Comparison of ENCODE assay signal across 8 cellular contexts in genomic region chr10:127977368-127978009, GRCh38.
DNase-seq lines count a peak whose midpoint lies in the region; ATAC-seq, FAIRE-seq and TF ChIP-seq lines count a peak whose summit lies in the region.

No MANE protein-coding gene starts in this region.

- intact Hi-C loops in ascending aorta (cut with DNase I), result loop anchor here (1.0 to 5.0 kb wide), 4 partner anchors 15 to 70 kb away; partner anchors contain the start of gene PTPRE

- no peak overlapping the region for H3K4me3 Mint-ChIP-seq in naive thymus-derived CD8-positive, alpha-beta T cell

- peaks cover 2 to 38% (median 18%) of the 10 kb centered on the region in 5 donors for H3K27me3 Mint-ChIP-seq in naive thymus-derived CD8-positive, alpha-beta T cell

- peaks cover 0 to 9% (median 2%) of the 10 kb centered on the region in 3 donors for H3K36me3 Mint-ChIP-seq in naive thymus-derived CD8-positive, alpha-beta T cell

- H3K4me3 ChIP-seq in ascending aorta (peak overlapping the region; percentile 41 to 53), skeletal muscle tissue (ENCODE audit: low read length in 3 of 3) (peak overlapping the region in 2 of 3 donors; percentile 17 to 64)

- H3K4me1 Mint-ChIP-seq in naive thymus-derived CD8-positive, alpha-beta T cell, result peaks cover 0 to 18% (median 1%) of the 10 kb centered on the region in 4 donors

- H3K27me3 ChIP-seq in ascending aorta, result no peaks in the 10 kb centered on the region
- H3K27me3 ChIP-seq in skeletal muscle tissue (ENCODE audit: control insufficient read depth in 3 of 3, insufficient read depth in 3 of 3, low read length in 3 of 3), result peaks cover 0 to 4% (median 0%) of the 10 kb centered on the region in 3 donors

- no peaks in the 10 kb centered on the region for H3K9me3 ChIP-seq in ascending aorta
- H3K9me3 ChIP-seq in skeletal muscle tissue (ENCODE audit: control insufficient read depth in 3 of 3, low read length in 3 of 3), result peaks cover 0 to 3% (median 3%) of the 10 kb centered on the region in 3 donors

- no peak for TF ChIP-seq POLR2A in GM12891 (IDR thresholded peaks at IDR 0.05; ENCODE audit: low read depth, low read length)

- no peak for ATAC-seq in naive thymus-derived CD8-positive, alpha-beta T cell
- ATAC-seq in HG03280 (IDR thresholded peaks at IDR 0.05; ENCODE audit: unreplicated experiment), result no peak

- FAIRE-seq in GM12891 (lab: Jason Lieb, UNC), result no peak

- H3K27ac ChIP-seq in ascending aorta, result peak overlapping the region; percentile 74 to 75
- H3K27ac ChIP-seq in skeletal muscle tissue (ENCODE audit: low read depth, low read length), result peak overlapping the region; percentile 77

- H3K27ac Mint-ChIP-seq in naive thymus-derived CD8-positive, alpha-beta T cell, result no peak overlapping the region

- DNase-seq in HT1080 (ENCODE audit: low read depth) (peak; percentile 93), ascending aorta (ENCODE audit: low spot score in 2 of 2) (peak; percentile 54 to 91), inferior parietal cortex (ENCODE audit: extremely low spot score) (peak; percentile 53), GM12891 (ENCODE audit: insufficient read length, low spot score) (no peak)
- DNase-seq in naive thymus-derived CD8-positive, alpha-beta T cell, result no peak
- no peak for DNase-seq in stimulated activated CD4-positive, alpha-beta T cell treated with anti-CD3 and anti-CD28 coated beads, Interleukin-4, amount 100 ng/mL, for 1 hour

- peak overlapping the region; percentile 5 to 38 (median 28) for H3K9ac ChIP-seq in skeletal muscle tissue (ENCODE audit: low read depth in 1 of 3, low read length in 3 of 3)

- peaks cover 7 to 17% of the 10 kb centered on the region in 2 donors for H3K4me1 ChIP-seq in ascending aorta
- peaks cover 14 to 25% (median 22%) of the 10 kb centered on the region in 3 donors for H3K4me1 ChIP-seq in skeletal muscle tissue (ENCODE audit: control insufficient read depth in 3 of 3, insufficient read depth in 3 of 3, low read length in 3 of 3)

- no peaks in the 10 kb centered on the region for H3K36me3 ChIP-seq in ascending aorta
- no peaks in the 10 kb centered on the region for H3K36me3 ChIP-seq in skeletal muscle tissue (ENCODE audit: control insufficient read depth in 3 of 3, insufficient read depth in 3 of 3, low read length in 3 of 3)

- H3K9me3 Mint-ChIP-seq in naive thymus-derived CD8-positive, alpha-beta T cell, result peaks cover 0 to 24% (median 7%) of the 10 kb centered on the region in 9 donors

- TF ChIP-seq CTCF in ascending aorta (IDR thresholded peaks at IDR 0.05), result no peak

- POLR2A ChIA-PET in naive thymus-derived CD8-positive, alpha-beta T cell (lab: Charles Lee), result no interaction called here

TF ChIP-seq in GM12891, 5 proteins besides CTCF, POLR2A, EP300 and RAD21:
- no peak for TF ChIP-seq POU2F2 (IDR thresholded peaks at IDR 0.05; ENCODE audit: low read depth, low read length)
- no peak for TF ChIP-seq POLR2AphosphoS5 (IDR thresholded peaks at IDR 0.05; ENCODE audit: low read depth, low read length)
- no peak for TF ChIP-seq SPI1 (IDR thresholded peaks at IDR 0.05; ENCODE audit: low read depth, low read length)
- no peak for TF ChIP-seq TAF1 (IDR thresholded peaks at IDR 0.05; ENCODE audit: low read depth, low read length)
- no peak for TF ChIP-seq PAX5 (IDR thresholded peaks at IDR 0.05; ENCODE audit: insufficient read depth, low read length, severe bottlenecking)

Comparison
In these comparisons a context has a peak if more than half of its experiments do, and no peak if none do; other contexts are left out.
1. DNase-seq: peak in HT1080 (single experiment), ascending aorta (2 of 2) and inferior parietal cortex (single experiment); none in naive thymus-derived CD8-positive, alpha-beta T cell (0 of 10), GM12891 (single experiment) and stimulated activated CD4-positive, alpha-beta T cell treated with anti-CD3 and anti-CD28 coated beads, Interleukin-4, amount 100 ng/mL, for 1 hour (single experiment).